Comparison of ENCODE assay signal across 22 cellular contexts in the genomic region with DNA sequence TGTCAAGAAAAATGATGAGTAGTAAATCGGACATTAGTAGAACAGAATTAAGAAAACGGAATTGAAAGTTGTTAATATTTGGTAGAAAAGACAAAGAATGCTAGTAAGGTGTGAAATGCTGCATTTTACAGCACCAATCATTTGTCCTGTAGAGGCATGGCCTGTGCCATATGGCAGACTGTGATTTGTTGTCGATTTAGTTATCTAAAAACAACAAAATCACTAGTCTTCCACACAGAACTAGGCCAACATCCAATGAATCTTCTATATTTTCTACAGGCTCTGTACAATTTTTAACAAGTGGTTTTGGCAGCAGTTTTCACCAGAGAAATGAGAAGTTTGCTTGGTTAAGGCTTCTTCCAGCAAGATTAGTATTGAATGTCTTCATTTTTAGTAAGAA. TPM values are rescaled to one million over a fixed set of nuclear protein-coding genes. Genes with fewer than 3 reads are reported as not detected.
A peak's percentile ranks its signal among the peaks of the same experiment; 100 is the strongest.
DNase-seq lines count a peak whose midpoint lies in the region; ATAC-seq, FAIRE-seq and TF ChIP-seq lines count a peak whose summit lies in the region.
"Had no signal": no experiment of that assay in that cellular context is flagged by ENCODE, and none has a peak within 500 bp of the region (broad histone marks: within the 10 kb centered on the region; RNA-seq: fewer than 3 reads in every experiment).

No MANE protein-coding gene starts in this region.

- no peaks in the 10 kb centered on the region for H3K9me3 ChIP-seq in H1 (ENCODE audit: insufficient read depth in 2 of 2, low read depth in 1 of 2, low read length in 1 of 2)
- no peaks in the 10 kb centered on the region for H3K9me3 ChIP-seq in sigmoid colon
- H3K9me3 ChIP-seq: BE2C, Caco-2 had no signal

- H3K27ac ChIP-seq in H1 (ENCODE audit: low read depth, low read length) = no peak overlapping the region
- no peak overlapping the region for H3K27ac ChIP-seq in sigmoid colon

- no peak overlapping the region for H3K56ac ChIP-seq in H1 (replicated peaks; ENCODE audit: insufficient read length, low read depth, low read length)

- POLR2A ChIA-PET in H1 (lab: Charles Lee; ENCODE audit: partially characterized antibody) = interaction anchor here (0.8 to 4.8 kb wide), 4 partner anchors 9 to 24 kb away, joined by 3 to 102 read pairs (median 30); partner anchors contain the start of genes HNRNPK and RMI1

- no peak overlapping the region for H2BK15ac ChIP-seq in H1 (ENCODE audit: low read length)

- peaks cover 3% of the 10 kb centered on the region; the same call in 1 of the 2 replicates for H3K79me1 ChIP-seq in H1 (ENCODE audit: low read depth, low read length)

- no peak for TF ChIP-seq EP300 in H1 (IDR thresholded peaks at IDR 0.05; ENCODE audit: borderline replicate concordance in 1 of 2, low read depth in 2 of 2, low read length in 2 of 2)
- no peak for TF ChIP-seq EP300 in sigmoid colon (IDR thresholded peaks at IDR 0.05)

- no peak overlapping the region for H3K18ac ChIP-seq in H1 (ENCODE audit: extremely low read depth, low read length)

- no peak overlapping the region for H3K14ac ChIP-seq in H1 (ENCODE audit: insufficient read length)

- peaks cover 72% of the 10 kb centered on the region for H3K36me3 Mint-ChIP-seq in T-helper 2 cell treated with Interferon-gamma antibody and Interleukin-4, amounts not matched to agents 5 μg/mL and 100 μg/mL, for 36 hours (ENCODE audit: low read depth)
- peaks cover 88% of the 10 kb centered on the region for H3K36me3 Mint-ChIP-seq in stimulated activated naive CD8-positive, alpha-beta T cell treated with anti-CD3 and anti-CD28 coated beads, Interleukin-15, Interleukin-2, amounts not matched to agents 100 ng/mL and 50 ng/mL, for 24 hours (ENCODE audit: low read depth)

- H3K9me3 Mint-ChIP-seq in T-helper 2 cell treated with Interferon-gamma antibody and Interleukin-4, amounts not matched to agents 5 μg/mL and 100 μg/mL, for 36 hours = no peaks in the 10 kb centered on the region
- no peaks in the 10 kb centered on the region for H3K9me3 Mint-ChIP-seq in stimulated activated naive CD8-positive, alpha-beta T cell treated with anti-CD3 and anti-CD28 coated beads, Interleukin-15, Interleukin-2, amounts not matched to agents 100 ng/mL and 50 ng/mL, for 24 hours
- no peaks in the 10 kb centered on the region for H3K9me3 Mint-ChIP-seq in stimulated activated naive CD8-positive, alpha-beta T cell treated with anti-CD3 and anti-CD28 coated beads, Interleukin-15, amount 100 ng/mL, for 72 hours
- H3K9me3 Mint-ChIP-seq: CD4-positive, CD25-positive, alpha-beta regulatory T cell; GM23338 had no signal

- no peak overlapping the region for H3K4me3 Mint-ChIP-seq in T-helper 2 cell treated with Interferon-gamma antibody and Interleukin-4, amounts not matched to agents 5 μg/mL and 100 μg/mL, for 36 hours
- H3K4me3 Mint-ChIP-seq in stimulated activated naive CD8-positive, alpha-beta T cell treated with anti-CD3 and anti-CD28 coated beads, Interleukin-15, Interleukin-2, amounts not matched to agents 100 ng/mL and 50 ng/mL, for 24 hours = no peak overlapping the region
- no peak overlapping the region for H3K4me3 Mint-ChIP-seq in stimulated activated naive CD8-positive, alpha-beta T cell treated with anti-CD3 and anti-CD28 coated beads, Interleukin-15, amount 100 ng/mL, for 72 hours
- H3K4me3 Mint-ChIP-seq: GM23338 had no signal

- H2BK12ac ChIP-seq in H1 (ENCODE audit: low read depth, low read length) = no peak overlapping the region

- H3K27me3 Mint-ChIP-seq in T-helper 2 cell treated with Interferon-gamma antibody and Interleukin-4, amounts not matched to agents 5 μg/mL and 100 μg/mL, for 36 hours (ENCODE audit: low read depth) = no peaks in the 10 kb centered on the region
- no peaks in the 10 kb centered on the region for H3K27me3 Mint-ChIP-seq in stimulated activated naive CD8-positive, alpha-beta T cell treated with anti-CD3 and anti-CD28 coated beads, Interleukin-15, Interleukin-2, amounts not matched to agents 100 ng/mL and 50 ng/mL, for 24 hours
- no peaks in the 10 kb centered on the region for H3K27me3 Mint-ChIP-seq in stimulated activated naive CD8-positive, alpha-beta T cell treated with anti-CD3 and anti-CD28 coated beads, Interleukin-15, amount 100 ng/mL, for 72 hours
- H3K27me3 Mint-ChIP-seq: CD4-positive, CD25-positive, alpha-beta regulatory T cell had no signal

- H3K4me3 ChIP-seq in H1 (ENCODE audit: extremely low read depth in 1 of 4, insufficient read depth in 2 of 4, low read depth in 3 of 4, low read length in 4 of 4) (no peak overlapping the region), sigmoid colon (no peak overlapping the region)
- H3K4me3 ChIP-seq: GM23338 had no signal

- no peak overlapping the region for H3K4me2 ChIP-seq in H1 (ENCODE audit: insufficient read depth in 1 of 2, low read depth in 2 of 2, low read length in 2 of 2)
- H3K4me2 ChIP-seq: GM23338 had no signal

- TF ChIP-seq RAD21 in H1 (IDR thresholded peaks at IDR 0.05 in 1 of 2, conservative IDR thresholded peaks at IDR 0.05 in 1 of 2; ENCODE audit: low read depth in 2 of 2, low read length in 2 of 2) = no peak

- H3K4ac ChIP-seq in H1 (replicated peaks; ENCODE audit: insufficient read length, low read depth, low read length) = no peak overlapping the region

- 89 to 100% methylated on average over 2 to 3 of the region's 3 CpGs for WGBS in H1 (ENCODE audit: extremely low coverage in 1 of 2, insufficient coverage in 1 of 2, insufficient read length in 1 of 2, insufficient replicate concordance in 2 of 2, low coverage in 1 of 2, low lambda C conversion rate in 2 of 2, missing lambda C conversion rate in 1 of 2), 2 experiments
- WGBS in sigmoid colon, 2 donors = 80 to 89% methylated on average over 3 of the region's 3 CpGs

- intact Hi-C loops in sigmoid colon (cut with DNase I) = no loop called here

- no peak overlapping the region for H4K5ac ChIP-seq in H1 (ENCODE audit: insufficient read length, low read depth, low read length)

- peaks cover 11% of the 10 kb centered on the region for H3K4me1 Mint-ChIP-seq in T-helper 2 cell treated with Interferon-gamma antibody and Interleukin-4, amounts not matched to agents 5 μg/mL and 100 μg/mL, for 36 hours (ENCODE audit: low read depth)
- peaks cover 38% of the 10 kb centered on the region for H3K4me1 Mint-ChIP-seq in stimulated activated naive CD8-positive, alpha-beta T cell treated with anti-CD3 and anti-CD28 coated beads, Interleukin-15, Interleukin-2, amounts not matched to agents 100 ng/mL and 50 ng/mL, for 24 hours (ENCODE audit: low read depth)
- peaks cover 58% of the 10 kb centered on the region for H3K4me1 Mint-ChIP-seq in stimulated activated naive CD8-positive, alpha-beta T cell treated with anti-CD3 and anti-CD28 coated beads, Interleukin-15, amount 100 ng/mL, for 72 hours

- no peak overlapping the region; the same call in 1 of the 2 replicates for H4K8ac ChIP-seq in H1 (ENCODE audit: extremely low read depth, insufficient read depth, low read length)

- no peak for ATAC-seq in stimulated activated naive CD8-positive, alpha-beta T cell treated with anti-CD3 and anti-CD28 coated beads, Interleukin-15, amount 100 ng/mL, for 72 hours
- ATAC-seq: GM23338 had no signal

- TF ChIP-seq CTCF in H1 (IDR thresholded peaks at IDR 0.05; ENCODE audit: control extremely low read depth in 1 of 3, insufficient read depth in 1 of 3, low read depth in 1 of 3, low read length in 3 of 3) = no peak
- TF ChIP-seq CTCF in sigmoid colon (IDR thresholded peaks at IDR 0.05) = no peak

- no peak overlapping the region for H3K23ac ChIP-seq in H1 (ENCODE audit: insufficient read length)

- H3K27ac Mint-ChIP-seq in T-helper 2 cell treated with Interferon-gamma antibody and Interleukin-4, amounts not matched to agents 5 μg/mL and 100 μg/mL, for 36 hours = peak overlapping the region; percentile 20
- peak overlapping the region; percentile 36 for H3K27ac Mint-ChIP-seq in stimulated activated naive CD8-positive, alpha-beta T cell treated with anti-CD3 and anti-CD28 coated beads, Interleukin-15, Interleukin-2, amounts not matched to agents 100 ng/mL and 50 ng/mL, for 24 hours
- H3K27ac Mint-ChIP-seq in stimulated activated naive CD8-positive, alpha-beta T cell treated with anti-CD3 and anti-CD28 coated beads, Interleukin-15, amount 100 ng/mL, for 72 hours = peak overlapping the region in 1 of 2 donors; percentile 78
- H3K27ac Mint-ChIP-seq: GM23338 had no signal

- no peak overlapping the region for H2AFZ ChIP-seq in H1 (ENCODE audit: low read length)
- H2AFZ ChIP-seq: GM23338 had no signal

- no peak for DNase-seq in T-helper 2 cell treated with Interferon-gamma antibody and Interleukin-4, amounts not matched to agents 5 μg/mL and 100 μg/mL, for 36 hours (ENCODE audit: low spot score)
- DNase-seq in T-helper 2 cell (no peak), H1 (ENCODE audit: low read depth in 1 of 2, low spot score in 2 of 2) (no peak), AG08395 (ENCODE audit: low spot score) (no peak), mesenteric fat pad (ENCODE audit: low spot score) (no peak), sigmoid colon (no peak)
- no peak for DNase-seq in stimulated activated naive CD8-positive, alpha-beta T cell treated with anti-CD3 and anti-CD28 coated beads, Interleukin-15, amount 100 ng/mL, for 72 hours
- DNase-seq: 8988T; BE2C; Caco-2; CD4-positive, CD25-positive, alpha-beta regulatory T cell; GF-D8; KBM-7; NCI-H1105 treated with DMSO at 0.1 percent for 48 hours; NCI-H1694 treated with DMSO at 0.1 percent for 48 hours; NCI-H2107; NCI-H510A treated with DMSO at 0.1 percent for 48 hours; NCI-H774; OCI-M1; SHP77 treated with DMSO at 0.1 percent for 48 hours had no signal

- H3K4me1 ChIP-seq in H1 (replicated peaks in 1 of 4; ENCODE audit: control insufficient read depth in 3 of 4, insufficient read depth in 4 of 4, low read length in 3 of 4) (no peaks in the 10 kb centered on the region), sigmoid colon (peaks cover 0 to 13% (median 4%) of the 10 kb centered on the region in 4 donors)

- no peak overlapping the region for H2BK20ac ChIP-seq in H1 (ENCODE audit: low read length)

- peaks cover 5 to 7% of the 10 kb centered on the region in 2 experiments for H4K20me1 ChIP-seq in H1 (replicated peaks in 1 of 2; ENCODE audit: control insufficient read depth in 1 of 2, insufficient read depth in 2 of 2, low read length in 2 of 2)

- H2BK5ac ChIP-seq in H1 (ENCODE audit: low read depth, low read length) = no peak overlapping the region

- H3K9ac ChIP-seq in H1 (replicated peaks in 1 of 4; ENCODE audit: extremely low read depth in 1 of 4, low read depth in 3 of 4, low read length in 3 of 4) = no peak overlapping the region

- no peak overlapping the region for H4K91ac ChIP-seq in H1 (replicated peaks; ENCODE audit: insufficient read length, low read length)

- FAIRE-seq in H1 (lab: Jason Lieb, UNC) = no peak

- peaks cover 0 to 23% of the 10 kb centered on the region in 2 experiments; a peak in 2 of 4 replicates for H3K79me2 ChIP-seq in H1 (ENCODE audit: control insufficient read depth in 1 of 2, insufficient read depth in 2 of 2, low read length in 2 of 2)

- CTCF ChIA-PET in H1 (lab: Charles Lee; ENCODE audit: partially characterized antibody) = interaction anchor here (0.6 kb wide), 1 partner anchor 203 kb away, joined by 3 read pairs; no protein-coding TSS in a partner anchor

- no peaks in the 10 kb centered on the region for H3K23me2 ChIP-seq in H1 (ENCODE audit: low read depth, low read length)

- H2BK120ac ChIP-seq in H1 (replicated peaks; ENCODE audit: low read depth, low read length) = no peak overlapping the region

- H3K36me3 ChIP-seq in H1 (ENCODE audit: control insufficient read depth in 2 of 4, insufficient read depth in 4 of 4, low read length in 3 of 4) = peaks cover 43 to 81% (median 63%) of the 10 kb centered on the region in 4 experiments
- peaks cover 31 to 91% (median 72%) of the 10 kb centered on the region in 4 donors for H3K36me3 ChIP-seq in sigmoid colon

- H3K27me3 ChIP-seq in H1 (replicated peaks in 1 of 4; ENCODE audit: control insufficient read depth in 3 of 4, extremely low read depth in 1 of 4, insufficient read depth in 3 of 4, low read length in 3 of 4) (no peaks in the 10 kb centered on the region), sigmoid colon (no peaks in the 10 kb centered on the region)
- H3K27me3 ChIP-seq: BE2C had no signal

- TF ChIP-seq POLR2A in H1 (IDR thresholded peaks at IDR 0.05; ENCODE audit: control extremely low read depth in 1 of 2, low read depth in 2 of 2, low read length in 2 of 2) (no peak; a peak in 1 of 3 replicates), sigmoid colon (IDR thresholded peaks at IDR 0.05) (no peak)

- no peak overlapping the region for H2AK5ac ChIP-seq in H1 (ENCODE audit: low read depth, low read length)

RNA-seq across cellular contexts. Expression of gene HNRNPK, which starts 10.4 kb away (rescaled TPM):
- total RNA-seq in H1 (2021; fragmentation: NEBNext Ultra II Directional; extraction: Animal tissue kit (Norgen Biotek cat#: 25700)) = 851 and 887 TPM in 2 replicates
- polyA plus RNA-seq in H1 (2011; rRNA removed) (414 and 560 TPM in 2 replicates), sigmoid colon (100 to 1,000 TPM; 237 to 364 (median 261) TPM)
- polyA plus RNA-seq in H1 (2011; cell fraction: cytosol; rRNA removed) = 510 TPM
- 492 TPM for polyA plus RNA-seq in H1 (2011; cell fraction: nucleus; rRNA removed)
- 624 to 1,009 TPM (median 692 TPM) in 4 replicates for polyA plus RNA-seq in H1 (2012, experiment 1 of 2)
- polyA plus RNA-seq in H1 (2012, experiment 2 of 2) = 173 TPM
- 487 TPM for polyA plus RNA-seq in H1 (2013, experiment 1 of 2)
- 492 TPM for polyA plus RNA-seq in H1 (2013, experiment 2 of 2)
- 578 and 618 TPM in 2 replicates for polyA minus RNA-seq in H1 (2011; rRNA and poly(A)+ RNA removed)
- 403 TPM for polyA minus RNA-seq in H1 (2011; cell fraction: cytosol; rRNA and poly(A)+ RNA removed)
- 658 TPM for polyA minus RNA-seq in H1 (2011; cell fraction: nucleus; rRNA and poly(A)+ RNA removed)
- total RNA-seq in mesenteric fat pad (441 TPM), sigmoid colon (100 to 1,000 TPM; 285 to 448 (median 395) TPM)

RNA-seq across cellular contexts. Expression of gene RMI1, which starts 11.0 kb away (rescaled TPM):
- total RNA-seq in H1 (2021; fragmentation: NEBNext Ultra II Directional; extraction: Animal tissue kit (Norgen Biotek cat#: 25700)) = 34.1 and 34.6 TPM in 2 replicates
- polyA plus RNA-seq in H1 (2011; rRNA removed) (2.7 and 3.0 TPM in 2 replicates), sigmoid colon (1 to 10 TPM; 5.7 to 9.0 (median 6.6) TPM)
- 5.8 TPM for polyA plus RNA-seq in H1 (2011; cell fraction: cytosol; rRNA removed)
- polyA plus RNA-seq in H1 (2011; cell fraction: nucleus; rRNA removed) = 1.8 TPM
- 10.9 to 21.6 TPM (median 14.0 TPM) in 4 replicates for polyA plus RNA-seq in H1 (2012, experiment 1 of 2)
- 1.1 TPM for polyA plus RNA-seq in H1 (2012, experiment 2 of 2)
- polyA plus RNA-seq in H1 (2013, experiment 1 of 2) = 25.4 TPM
- 25.9 TPM for polyA plus RNA-seq in H1 (2013, experiment 2 of 2)
- polyA minus RNA-seq in H1 (2011; rRNA and poly(A)+ RNA removed) = 8.1 and 18.4 TPM in 2 replicates
- 16.7 TPM for polyA minus RNA-seq in H1 (2011; cell fraction: cytosol; rRNA and poly(A)+ RNA removed)
- 10.6 TPM for polyA minus RNA-seq in H1 (2011; cell fraction: nucleus; rRNA and poly(A)+ RNA removed)
- total RNA-seq in mesenteric fat pad (3.6 TPM), sigmoid colon (1 to 10 TPM; 1.4 to 3.9 (median 3.0) TPM)

RNA-seq across cellular contexts. Expression of gene KIF27, which starts 48.4 kb away (rescaled TPM):
- total RNA-seq in H1 (2021; fragmentation: NEBNext Ultra II Directional; extraction: Animal tissue kit (Norgen Biotek cat#: 25700)) = 4.6 and 7.0 TPM in 2 replicates
- 0.24 and 0.47 TPM in 2 replicates for polyA plus RNA-seq in H1 (2011; rRNA removed)
- 1.00 TPM for polyA plus RNA-seq in H1 (2011; cell fraction: cytosol; rRNA removed)
- polyA plus RNA-seq in H1 (2011; cell fraction: nucleus; rRNA removed) = 0.78 TPM
- 1.1 to 2.6 TPM (median 1.3 TPM) in 4 replicates for polyA plus RNA-seq in H1 (2012, experiment 1 of 2)
- polyA plus RNA-seq in H1 (2012, experiment 2 of 2) = 0.08 TPM
- polyA plus RNA-seq in H1 (2013, experiment 1 of 2) = 2.5 TPM
- 2.4 TPM for polyA plus RNA-seq in H1 (2013, experiment 2 of 2)
- polyA minus RNA-seq in H1 (2011; rRNA and poly(A)+ RNA removed) = 1.5 and 3.1 TPM in 2 replicates
- polyA minus RNA-seq in H1 (2011; cell fraction: cytosol; rRNA and poly(A)+ RNA removed) = 1.3 TPM
- 6.1 TPM for polyA minus RNA-seq in H1 (2011; cell fraction: nucleus; rRNA and poly(A)+ RNA removed)
- total RNA-seq in mesenteric fat pad = 3.9 TPM
- 1 to 10 TPM; 3.2 to 7.8 (median 5.2) TPM for total RNA-seq in sigmoid colon
- polyA plus RNA-seq in sigmoid colon = 1 to 10 TPM in 1 of 3 donors, under 1 TPM in 1, not detected in 1; 0.23 to 1.7 TPM
